ENCODE assay signal across 9 cellular contexts in genomic region chr4:42878868-42879267, GRCh38. TPM values are rescaled to one million over a fixed set of nuclear protein-coding genes. Genes with fewer than 3 reads are reported as not detected.
"Had no signal": no experiment of that assay in that cellular context is flagged by ENCODE, and none has a peak within 500 bp of the region (broad histone marks: within the 10 kb centered on the region; RNA-seq: fewer than 3 reads in every experiment).

No MANE protein-coding gene starts in this region.

- DNase-seq: IMR-90, KBM-7, KG1 had no signal

- H3K4me3 ChIP-seq: K562 had no signal

- H3K27ac ChIP-seq: HL-60 had no signal

- H3K4me3 Mint-ChIP-seq: IgD-negative memory B cell had no signal

- ATAC-seq: HepG2, K562 had no signal

- H3K36me3 Mint-ChIP-seq: IgD-negative memory B cell had no signal

- H3K27ac Mint-ChIP-seq: IgD-negative memory B cell had no signal

- H3K4me1 Mint-ChIP-seq: IgD-negative memory B cell had no signal

RNA-seq across cellular contexts. Expression of gene GRXCR1, which starts 13.6 kb away (rescaled TPM):
- total RNA-seq: HepG2, HT-29, HT1080, IMR-90, K562 had no signal
- polyA plus RNA-seq: HepG2, IgD-negative memory B cell, IMR-90, K562 had no signal
